10 cellular contexts compared by ENCODE assay signal in genomic region chr6:166007349-166008263, GRCh38.
DNase-seq lines count a peak whose midpoint lies in the region; ATAC-seq, FAIRE-seq and TF ChIP-seq lines count a peak whose summit lies in the region.
"Had no signal": no experiment of that assay in that cellular context is flagged by ENCODE, and none has a peak within 500 bp of the region (broad histone marks: within the 10 kb centered on the region; RNA-seq: fewer than 3 reads in every experiment).

No MANE protein-coding gene starts in this region.

- intact Hi-C loops in mucosa of descending colon (cut with DNase I, micrococcal nuclease) (no loop called here), HepG2 (cut with micrococcal nuclease; ENCODE audit: unreplicated experiment) (no loop called here)

- no peak overlapping the region for H2AFZ ChIP-seq in HepG2 (ENCODE audit: low read length)

- H3K4me2 ChIP-seq in HepG2 (ENCODE audit: low read depth, low read length) = no peak overlapping the region
- H3K4me2 ChIP-seq: BLaER1 treated with 17β-estradiol and CSF1 and Interleukin-3, amounts not matched to agents 10 nM and 100 nM had no signal

- no peak for TF ChIP-seq POLR2A in HepG2 (IDR thresholded peaks at IDR 0.05; ENCODE audit: insufficient read depth in 1 of 2, low read depth in 2 of 2, low read length in 2 of 2)

- H3K4me1 Mint-ChIP-seq in activated T-cell treated with anti-CD3 and anti-CD28 coated beads, Interleukin-2, amount 50 U/mL, for 72 hours (ENCODE audit: low read depth) = peaks cover 5% of the 10 kb centered on the region

- no peak for ATAC-seq in activated T-cell treated with anti-CD3 and anti-CD28 coated beads, Interleukin-2, amount 50 U/mL, for 72 hours (replicated peaks in 1 of 2)
- no peak for ATAC-seq in mucosa of descending colon
- no peak for ATAC-seq in HepG2
- no peak for ATAC-seq in GM21515 (IDR thresholded peaks at IDR 0.05; ENCODE audit: unreplicated experiment)

- H3K36me3 Mint-ChIP-seq in activated T-cell treated with anti-CD3 and anti-CD28 coated beads, Interleukin-2, amount 50 U/mL, for 72 hours (ENCODE audit: insufficient read depth in 2 of 2) = peaks cover 0 to 2% of the 10 kb centered on the region in 2 donors

- H3K4me3 ChIP-seq in choroid plexus epithelial cell (ENCODE audit: low read depth, low read length) (no peak overlapping the region), mucosa of descending colon (no peak overlapping the region), HepG2 (replicated peaks in 1 of 3; ENCODE audit: insufficient read depth in 1 of 3, low read depth in 2 of 3, low read length in 3 of 3) (no peak overlapping the region), WERI-Rb-1 (ENCODE audit: low read depth, low read length) (no peak overlapping the region)
- H3K4me3 ChIP-seq: BLaER1 treated with 17β-estradiol and CSF1 and Interleukin-3, amounts not matched to agents 10 nM and 100 nM had no signal

- peaks cover 10 to 46% of the 10 kb centered on the region in 2 experiments for H3K27me3 ChIP-seq in HepG2 (ENCODE audit: control insufficient read depth in 1 of 2, insufficient read depth in 2 of 2, low read length in 2 of 2)
- H3K27me3 ChIP-seq in WERI-Rb-1 (ENCODE audit: insufficient read depth, low read depth, severe bottlenecking) = peaks cover 94% of the 10 kb centered on the region

- no peak for TF ChIP-seq EP300 in HepG2 (IDR thresholded peaks at IDR 0.05; ENCODE audit: low read depth in 2 of 2, low read length in 2 of 2)
- TF ChIP-seq EP300 in HepG2 (CRISPR knock-in tag; IDR thresholded peaks at IDR 0.05; ENCODE audit: borderline replicate concordance) = no peak

- in situ Hi-C loops in HepG2 (cut with HindIII; ENCODE audit: extremely low pct_ligation_motif_present, low pct_unique_long_range_greater_than_20kb) = no loop called here

- H3K27me3 Mint-ChIP-seq in activated T-cell treated with anti-CD3 and anti-CD28 coated beads, Interleukin-2, amount 50 U/mL, for 72 hours (ENCODE audit: low read depth) = peaks cover 75% of the 10 kb centered on the region

- POLR2A ChIA-PET in HepG2 (lab: Yijun Ruan, JAX) = no interaction called here

- H3K36me3 ChIP-seq in mucosa of descending colon (ENCODE audit: low read depth) (no peaks in the 10 kb centered on the region), HepG2 (replicated peaks in 1 of 2; ENCODE audit: control insufficient read depth in 1 of 2, insufficient read depth in 2 of 2, low read length in 2 of 2) (no peaks in the 10 kb centered on the region), WERI-Rb-1 (no peaks in the 10 kb centered on the region)
- H3K36me3 ChIP-seq: BLaER1 treated with 17β-estradiol and CSF1 and Interleukin-3, amounts not matched to agents 10 nM and 100 nM had no signal

- H3K9me3 ChIP-seq in mucosa of descending colon (no peaks in the 10 kb centered on the region), HepG2 (ENCODE audit: low read length) (no peaks in the 10 kb centered on the region), WERI-Rb-1 (ENCODE audit: severe bottlenecking) (peaks cover 11% of the 10 kb centered on the region)

- H3K27ac Mint-ChIP-seq in activated T-cell treated with anti-CD3 and anti-CD28 coated beads, Interleukin-2, amount 50 U/mL, for 72 hours = no peak overlapping the region

- no peaks in the 10 kb centered on the region for H3K79me2 ChIP-seq in HepG2 (ENCODE audit: insufficient read depth, low read length)

- TF ChIP-seq CTCF in choroid plexus epithelial cell (conservative IDR thresholded peaks at IDR 0.05; ENCODE audit: low read depth, low read length) = no peak
- no peak for TF ChIP-seq CTCF in mucosa of descending colon (IDR thresholded peaks at IDR 0.05)
- no peak for TF ChIP-seq CTCF in HepG2 (CRISPR knock-in tag; IDR thresholded peaks at IDR 0.05)
- no peak for TF ChIP-seq CTCF in WERI-Rb-1 (IDR thresholded peaks at IDR 0.05; ENCODE audit: low read depth, low read length)

- no peak for DNase-seq in activated T-cell treated with anti-CD3 and anti-CD28 coated beads, Interleukin-2, amount 50 U/mL, for 72 hours
- no peak for DNase-seq in activated T-cell treated with anti-CD3 and anti-CD28 coated beads, Interleukin-2, amount 50 U/mL, for 48 hours
- DNase-seq in choroid plexus epithelial cell (ENCODE audit: low read depth) = peak; percentile 80
- DNase-seq in mucosa of descending colon = peak in 2 of 3 donors; percentile 40 to 49
- DNase-seq in urothelium cell line (ENCODE audit: low spot score) = peak; percentile 31
- DNase-seq in HepG2 (ENCODE audit: low spot score) = no peak
- DNase-seq in WERI-Rb-1 = no peak
- DNase-seq: activated effector memory CD4-positive, alpha-beta T cell treated with anti-CD3 and anti-CD28 coated beads, Interleukin-2, amount 50 U/mL, for 16 hours had no signal

- no peak for FAIRE-seq in urothelium cell line (lab: Jason Lieb, UNC)
- no peak for FAIRE-seq in HepG2 (lab: Jason Lieb, UNC)

- CTCF ChIA-PET in HepG2 (lab: Yijun Ruan, JAX; ENCODE audit: low intra/inter-chr PET ratio, low total read pairs) = no interaction called here

- peak overlapping the region; percentile 29 to 80 for H3K4me3 Mint-ChIP-seq in activated T-cell treated with anti-CD3 and anti-CD28 coated beads, Interleukin-2, amount 50 U/mL, for 72 hours

- H3K27ac ChIP-seq in HepG2 (ENCODE audit: extremely low read length, insufficient read depth, low read length) = no peak overlapping the region
- no peak overlapping the region for H3K27ac ChIP-seq in WERI-Rb-1
- H3K27ac ChIP-seq: BLaER1 treated with 17β-estradiol and CSF1 and Interleukin-3, amounts not matched to agents 10 nM and 100 nM had no signal

- H3K4me1 ChIP-seq in mucosa of descending colon (ENCODE audit: low read depth) (no peaks in the 10 kb centered on the region), HepG2 (ENCODE audit: insufficient read depth, low read length) (no peaks in the 10 kb centered on the region)
- H3K4me1 ChIP-seq: BLaER1 treated with 17β-estradiol and CSF1 and Interleukin-3, amounts not matched to agents 10 nM and 100 nM had no signal

- TF ChIP-seq RAD21 in HepG2 (CRISPR knock-in tag; IDR thresholded peaks at IDR 0.05) = no peak

- H3K9me3 Mint-ChIP-seq in activated T-cell treated with anti-CD3 and anti-CD28 coated beads, Interleukin-2, amount 50 U/mL, for 72 hours = peaks cover 0 to 2% of the 10 kb centered on the region in 2 donors

- no peaks in the 10 kb centered on the region for H4K20me1 ChIP-seq in HepG2 (ENCODE audit: insufficient read depth, low read length)
- H4K20me1 ChIP-seq: BLaER1 treated with 17β-estradiol and CSF1 and Interleukin-3, amounts not matched to agents 10 nM and 100 nM had no signal

- BruUV-seq in HepG2 (replicated peaks; lab: Mats Ljungman, UMichigan) = no TSS peak

- WGBS in HepG2 (ENCODE audit: low lambda C conversion rate) = 25% methylated on average over 18 of the region's 18 CpGs

- H3K9ac ChIP-seq in HepG2 (ENCODE audit: insufficient read depth, low read depth, low read length) = no peak overlapping the region
- H3K9ac ChIP-seq: BLaER1 treated with 17β-estradiol and CSF1 and Interleukin-3, amounts not matched to agents 10 nM and 100 nM had no signal

TF ChIP-seq in HepG2, 621 proteins besides CTCF, POLR2A, EP300 and RAD21 (continues in another document):
- no peak for TF ChIP-seq ZNF543 (CRISPR knock-in tag; IDR thresholded peaks at IDR 0.05)
- no peak for TF ChIP-seq TRIM24 (CRISPR knock-in tag; IDR thresholded peaks at IDR 0.05)
- TF ChIP-seq SMAD3 (CRISPR knock-in tag; IDR thresholded peaks at IDR 0.05) = no peak
- no peak for TF ChIP-seq HNRNPH1 (optimal IDR thresholded peaks at IDR 0.05; ENCODE audit: low read depth, low read length)
- TF ChIP-seq ZNF10 (CRISPR knock-in tag; IDR thresholded peaks at IDR 0.05; ENCODE audit: borderline replicate concordance, low read depth) = no peak
- no peak for TF ChIP-seq ZNF263 (CRISPR knock-in tag; IDR thresholded peaks at IDR 0.05)
- no peak for TF ChIP-seq ZBED4 (CRISPR knock-in tag; IDR thresholded peaks at IDR 0.05; ENCODE audit: borderline replicate concordance)
- no peak for TF ChIP-seq ISX (CRISPR knock-in tag; conservative IDR thresholded peaks at IDR 0.05)
- TF ChIP-seq NFE2 (CRISPR knock-in tag; IDR thresholded peaks at IDR 0.05) = no peak
- no peak for TF ChIP-seq PBX3 (CRISPR knock-in tag; IDR thresholded peaks at IDR 0.05; ENCODE audit: borderline replicate concordance)
- TF ChIP-seq HDAC2 (CRISPR knock-in tag; IDR thresholded peaks at IDR 0.05) = no peak
- no peak for TF ChIP-seq ZNF570 (CRISPR knock-in tag; IDR thresholded peaks at IDR 0.05; ENCODE audit: borderline replicate concordance)

Comparison
In these comparisons a context has a peak if more than half of its experiments do, and no peak if none do; other contexts are left out.
1. DNase-seq: peak in choroid plexus epithelial cell (single experiment), mucosa of descending colon (2 of 3) and urothelium cell line (single experiment); none in activated T-cell treated with anti-CD3 and anti-CD28 coated beads, Interleukin-2, amount 50 U/mL, for 72 hours (0 of 2), activated T-cell treated with anti-CD3 and anti-CD28 coated beads, Interleukin-2, amount 50 U/mL, for 48 hours (0 of 2), HepG2 (single experiment) and WERI-Rb-1 (single experiment).